In genomic region chr22:20231499-20232236, GRCh38 we compare ENCODE assay signal across 21 cellular contexts.
"Had no signal": no experiment of that assay in that cellular context is flagged by ENCODE, and none has a peak within 500 bp of the region (broad histone marks: within the 10 kb centered on the region; RNA-seq: fewer than 3 reads in every experiment).

No MANE protein-coding gene starts in this region.

- H3K36me3 ChIP-seq: right lobe of liver, stomach, thyroid gland had no signal

- H2AFZ ChIP-seq: parathyroid adenoma had no signal

- H3K27ac Mint-ChIP-seq: immature natural killer cell; memory B cell; natural killer cell treated with Interleukin-12 subunit alpha and Interleukin-12 subunit beta and Interleukin-15 and Interleukin-18, amount 100 ng/mL, for 72 hours; progenitor cell of endocrine pancreas had no signal

- H3K9ac ChIP-seq: parathyroid adenoma had no signal

- H3K9me3 ChIP-seq: right lobe of liver, stomach, thyroid gland had no signal

- ATAC-seq: left lobe of liver; natural killer cell treated with Interleukin-12 subunit alpha and Interleukin-12 subunit beta and Interleukin-15 and Interleukin-18, amount 100 ng/mL, for 72 hours; right lobe of liver had no signal

- DNase-seq: dorsolateral prefrontal cortex; effector CD4-positive, alpha-beta T cell; hypothalamus; immature natural killer cell; islet precursor cell; kidney glomerular epithelial cell; right lobe of liver; small intestine; stimulated activated CD4-positive, alpha-beta T cell treated with anti-CD3 and anti-CD28 coated beads, Interleukin-15, amount 100 ng/mL, for 24 hours; stimulated activated CD4-positive, alpha-beta T cell treated with anti-CD3 and anti-CD28 coated beads, Interleukin-2, amount 100 ng/mL, for 48 hours; stimulated activated naive CD4-positive, alpha-beta T cell treated with Interleukin-2 at 50 U/mL for 16 hours; stomach; trophoblast cell had no signal

- H3K27me3 ChIP-seq: dorsolateral prefrontal cortex, right lobe of liver, thyroid gland had no signal

- H3K27ac ChIP-seq: parathyroid adenoma, right lobe of liver, stomach had no signal

- H3K9me3 Mint-ChIP-seq: immature natural killer cell; memory B cell; natural killer cell treated with Interleukin-12 subunit alpha and Interleukin-12 subunit beta and Interleukin-15 and Interleukin-18, amount 100 ng/mL, for 72 hours; neural crest cell had no signal

- H3K36me3 Mint-ChIP-seq: immature natural killer cell; memory B cell; natural killer cell treated with Interleukin-12 subunit alpha and Interleukin-12 subunit beta and Interleukin-15 and Interleukin-18, amount 100 ng/mL, for 72 hours had no signal

- H3K4me1 Mint-ChIP-seq: memory B cell had no signal

- H3K4me3 ChIP-seq: dorsolateral prefrontal cortex, lung, right lobe of liver, stomach, thyroid gland had no signal

- H3K4me3 Mint-ChIP-seq: immature natural killer cell; memory B cell; natural killer cell treated with Interleukin-12 subunit alpha and Interleukin-12 subunit beta and Interleukin-15 and Interleukin-18, amount 100 ng/mL, for 72 hours; neural crest cell had no signal

- H3K27me3 Mint-ChIP-seq: natural killer cell treated with Interleukin-12 subunit alpha and Interleukin-12 subunit beta and Interleukin-15 and Interleukin-18, amount 100 ng/mL, for 72 hours had no signal

- H3K4me1 ChIP-seq: parathyroid adenoma had no signal
